In genomic region chr6:169950558-169950957, GRCh38 we compare ENCODE assay signal across 8 cellular contexts.
DNase-seq lines count a peak whose midpoint lies in the region; ATAC-seq, FAIRE-seq and TF ChIP-seq lines count a peak whose summit lies in the region.

No MANE protein-coding gene starts in this region.

- H3K27ac ChIP-seq in VCaP (no peak overlapping the region), HepG2 (ENCODE audit: extremely low read length, insufficient read depth, low read length) (no peak overlapping the region)

- TF ChIP-seq EP300 in HepG2 (IDR thresholded peaks at IDR 0.05; ENCODE audit: low read depth in 2 of 2, low read length in 2 of 2): no peak
- no peak for TF ChIP-seq EP300 in HepG2 (CRISPR knock-in tag; IDR thresholded peaks at IDR 0.05; ENCODE audit: borderline replicate concordance)

- TF ChIP-seq RAD21 in HepG2 (CRISPR knock-in tag; IDR thresholded peaks at IDR 0.05): no peak

- no peak for ATAC-seq in HepG2
- no peak for ATAC-seq in GM19035 (IDR thresholded peaks at IDR 0.05; ENCODE audit: unreplicated experiment)
- ATAC-seq in HG03469 (IDR thresholded peaks at IDR 0.05; ENCODE audit: unreplicated experiment): no peak
- ATAC-seq in GM21576 (IDR thresholded peaks at IDR 0.05; ENCODE audit: unreplicated experiment): no peak

- intact Hi-C loops in HepG2 (cut with micrococcal nuclease; ENCODE audit: unreplicated experiment): loop anchor here (5.0 kb wide), 1 partner anchor 567 kb away; no protein-coding TSS in a partner anchor

- H3K9ac ChIP-seq in HepG2 (ENCODE audit: insufficient read depth, low read depth, low read length): no peak overlapping the region

- no peaks in the 10 kb centered on the region for H3K4me1 ChIP-seq in HepG2 (ENCODE audit: insufficient read depth, low read length)

- peak; percentile 49 for TF ChIP-seq CTCF in D721Med (IDR thresholded peaks at IDR 0.05; ENCODE audit: insufficient read depth, missing control alignments)
- peak; percentile 34; the same call in 1 of the 2 replicates for TF ChIP-seq CTCF in VCaP (conservative IDR thresholded peaks at IDR 0.05)
- peak; percentile 48 for TF ChIP-seq CTCF in HepG2 (CRISPR knock-in tag; IDR thresholded peaks at IDR 0.05)

- no peaks in the 10 kb centered on the region for H3K79me2 ChIP-seq in HepG2 (ENCODE audit: insufficient read depth, low read length)

- H3K27me3 ChIP-seq in HepG2 (ENCODE audit: control insufficient read depth in 1 of 2, insufficient read depth in 2 of 2, low read length in 2 of 2): peaks cover 0 to 4% of the 10 kb centered on the region in 2 experiments; a peak in 2 of 5 replicates

- no peak for TF ChIP-seq POLR2A in HepG2 (IDR thresholded peaks at IDR 0.05; ENCODE audit: insufficient read depth in 1 of 2, low read depth in 2 of 2, low read length in 2 of 2)

- no TSS peak for BruUV-seq in HepG2 (replicated peaks; lab: Mats Ljungman, UMichigan)

- WGBS in HepG2 (ENCODE audit: low lambda C conversion rate): 17% methylated on average over 2 of the region's 2 CpGs

- DNase-seq in D721Med (ENCODE audit: insufficient read length, low spot score): no peak
- peak; percentile 4 to 24 for DNase-seq in Kasumi-1 (lab: John Stamatoyannopoulos, UW)
- DNase-seq in HepG2 (ENCODE audit: low spot score): no peak
- DNase-seq in medulla oblongata (ENCODE audit: extremely low spot score): no peak

- POLR2A ChIA-PET in HepG2 (lab: Yijun Ruan, JAX): no interaction called here

- CTCF ChIA-PET in HepG2 (lab: Yijun Ruan, JAX; ENCODE audit: low intra/inter-chr PET ratio, low total read pairs): no interaction called here

- no peak overlapping the region for H2AFZ ChIP-seq in HepG2 (ENCODE audit: low read length)

- no peak overlapping the region for H3K4me3 ChIP-seq in HepG2 (replicated peaks in 1 of 3; ENCODE audit: insufficient read depth in 1 of 3, low read depth in 2 of 3, low read length in 3 of 3)

- no peaks in the 10 kb centered on the region for H3K36me3 ChIP-seq in HepG2 (replicated peaks in 1 of 2; ENCODE audit: control insufficient read depth in 1 of 2, insufficient read depth in 2 of 2, low read length in 2 of 2)

- H3K4me2 ChIP-seq in HepG2 (ENCODE audit: low read depth, low read length): no peak overlapping the region

- FAIRE-seq in D721Med (lab: Jason Lieb, UNC) (no peak), HepG2 (lab: Jason Lieb, UNC) (no peak)

- no peaks in the 10 kb centered on the region for H3K9me3 ChIP-seq in HepG2 (ENCODE audit: low read length)

- in situ Hi-C loops in HepG2 (cut with HindIII; ENCODE audit: extremely low pct_ligation_motif_present, low pct_unique_long_range_greater_than_20kb): loop anchor here (10.0 kb wide), 1 partner anchor 564 kb away; no protein-coding TSS in a partner anchor

- no peaks in the 10 kb centered on the region for H4K20me1 ChIP-seq in HepG2 (ENCODE audit: insufficient read depth, low read length)

TF ChIP-seq in HepG2, 621 proteins besides CTCF, POLR2A, EP300 and RAD21:
- TF ChIP-seq STAG1 (CRISPR knock-in tag; IDR thresholded peaks at IDR 0.05) (peak; percentile 47), ZIK1 (CRISPR knock-in tag; IDR thresholded peaks at IDR 0.05; ENCODE audit: borderline replicate concordance, low read depth) (no peak), FIP1L1 (IDR thresholded peaks at IDR 0.05; ENCODE audit: borderline replicate concordance, insufficient read depth, low read depth, low read length) (no peak), HNRNPK (IDR thresholded peaks at IDR 0.05; ENCODE audit: low read depth, low read length, poor library complexity, severe bottlenecking) (no peak)
- TF ChIP-seq, protein P1, sequence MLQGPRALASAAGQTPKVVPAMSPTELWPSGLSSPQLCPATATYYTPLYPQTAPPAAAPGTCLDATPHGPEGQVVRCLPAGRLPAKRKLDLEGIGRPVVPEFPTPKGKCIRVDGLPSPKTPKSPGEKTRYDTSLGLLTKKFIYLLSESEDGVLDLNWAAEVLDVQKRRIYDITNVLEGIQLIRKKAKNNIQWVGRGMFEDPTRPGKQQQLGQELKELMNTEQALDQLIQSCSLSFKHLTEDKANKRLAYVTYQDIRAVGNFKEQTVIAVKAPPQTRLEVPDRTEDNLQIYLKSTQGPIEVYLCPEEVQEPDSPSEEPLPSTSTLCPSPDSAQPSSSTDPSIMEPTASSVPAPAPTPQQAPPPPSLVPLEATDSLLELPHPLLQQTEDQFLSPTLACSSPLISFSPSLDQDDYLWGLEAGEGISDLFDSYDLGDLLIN (CRISPR knock-in tag; IDR thresholded peaks at IDR 0.05; ENCODE audit: borderline replicate concordance): no peak

Comparison
In these comparisons a context has a peak if more than half of its experiments do, and no peak if none do; other contexts are left out.
1. DNase-seq: peak in Kasumi-1 (2 of 2); none in D721Med (single experiment), HepG2 (single experiment) and medulla oblongata (single experiment).
2. Peak in every context shown above with its lines, with median percentiles within 50 percentile points of each other: CTCF ChIP-seq.